Comparison of ENCODE assay signal across 10 cellular contexts in the genomic region with DNA sequence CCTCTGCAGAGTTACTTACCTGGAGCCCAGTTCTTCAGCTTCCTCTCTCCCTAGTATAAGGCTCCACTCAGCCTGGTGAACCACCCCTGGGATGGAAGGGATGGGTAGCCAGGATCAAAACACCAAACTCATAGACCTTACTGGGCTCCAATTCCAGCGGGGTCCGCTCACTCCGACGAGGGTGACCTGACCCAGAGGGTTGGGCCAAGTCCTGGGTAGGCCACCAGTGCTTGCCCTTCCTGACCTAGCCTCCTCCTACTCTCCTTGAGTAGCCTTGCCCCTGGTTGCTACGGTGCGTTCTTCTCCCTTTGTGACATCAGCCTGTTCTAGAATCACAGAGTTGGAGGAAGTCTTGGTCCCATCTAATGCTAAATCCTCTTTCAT. TPM values are rescaled to one million over a fixed set of nuclear protein-coding genes. Genes with fewer than 3 reads are reported as not detected.
A peak's percentile ranks its signal among the peaks of the same experiment; 100 is the strongest.
DNase-seq lines count a peak whose midpoint lies in the region; ATAC-seq, FAIRE-seq and TF ChIP-seq lines count a peak whose summit lies in the region.
"Had no signal": no experiment of that assay in that cellular context is flagged by ENCODE, and none has a peak within 500 bp of the region (broad histone marks: within the 10 kb centered on the region; RNA-seq: fewer than 3 reads in every experiment).

No MANE protein-coding gene starts in this region.

- H3K36me3 Mint-ChIP-seq in GM23338 (ENCODE audit: low read depth) = no peaks in the 10 kb centered on the region

- H3K27ac ChIP-seq in GM23338 (ENCODE audit: low read depth) (no peak overlapping the region), RWPE2 (ENCODE audit: poor library complexity, severe bottlenecking) (no peak overlapping the region), gastroesophageal sphincter (peak overlapping the region in 1 of 4 donors; percentile 54), skin epidermis (peak overlapping the region in 11 of 21 experiments; percentile 22 to 91 (median 77)), small intestine (ENCODE audit: low read depth in 1 of 2, low read length in 1 of 2) (peak overlapping the region in 1 of 2 donors; percentile 80)
- H3K27ac ChIP-seq: uterus had no signal

- DNase-seq in GM23338 (ENCODE audit: low spot score) (no peak), RWPE2 (ENCODE audit: low spot score) (no peak), mucosa of gallbladder (ENCODE audit: low spot score) (no peak), small intestine (no peak), SHP77 (lab: John Stamatoyannopoulos, UW) (no peak)
- DNase-seq in stimulated activated CD4-positive, alpha-beta T cell treated with anti-CD3 and anti-CD28 coated beads, Interleukin-4, amount 100 ng/mL, for 24 hours = no peak
- DNase-seq: NCI-H1436 had no signal

- H3K9me2 ChIP-seq in GM23338 (ENCODE audit: insufficient read depth) = no peaks in the 10 kb centered on the region

- H3K9me3 ChIP-seq in RWPE2 (ENCODE audit: severe bottlenecking) = no peaks in the 10 kb centered on the region
- H3K9me3 ChIP-seq in gastroesophageal sphincter = no peaks in the 10 kb centered on the region
- no peaks in the 10 kb centered on the region for H3K9me3 ChIP-seq in small intestine (ENCODE audit: control insufficient read depth, low read depth)
- H3K9me3 ChIP-seq: uterus had no signal

- peak overlapping the region; percentile 75 for H3K4me3 Mint-ChIP-seq in GM23338

- H3K79me2 ChIP-seq in GM23338 (replicated peaks; ENCODE audit: insufficient read depth) = no peaks in the 10 kb centered on the region

- H3K36me3 ChIP-seq in GM23338 (ENCODE audit: insufficient read depth) (no peaks in the 10 kb centered on the region), RWPE2 (ENCODE audit: low read depth) (no peaks in the 10 kb centered on the region), gastroesophageal sphincter (no peaks in the 10 kb centered on the region), small intestine (ENCODE audit: control insufficient read depth in 2 of 2, insufficient read depth in 2 of 2, low read length in 2 of 2) (no peaks in the 10 kb centered on the region)
- H3K36me3 ChIP-seq: uterus had no signal

- H3K27ac Mint-ChIP-seq in GM23338 = no peak overlapping the region

- no peaks in the 10 kb centered on the region for H4K20me1 ChIP-seq in GM23338 (replicated peaks; ENCODE audit: insufficient read depth)

- TF ChIP-seq CTCF in GM23338 (conservative IDR thresholded peaks at IDR 0.05; ENCODE audit: low read depth in 2 of 2) (no peak), RWPE2 (IDR thresholded peaks at IDR 0.05; ENCODE audit: poor library complexity, severe bottlenecking) (no peak), gastroesophageal sphincter (IDR thresholded peaks at IDR 0.05) (no peak)

- H3K27me3 ChIP-seq in GM23338 (ENCODE audit: insufficient read depth) (peaks cover 18% of the 10 kb centered on the region), RWPE2 (ENCODE audit: insufficient read depth, poor library complexity, severe bottlenecking) (no peaks in the 10 kb centered on the region), gastroesophageal sphincter (peaks cover 11% of the 10 kb centered on the region), small intestine (ENCODE audit: control insufficient read depth in 2 of 2, insufficient read depth in 2 of 2, low read length in 2 of 2) (no peaks in the 10 kb centered on the region)
- H3K27me3 ChIP-seq: uterus had no signal

- H3K27me3 Mint-ChIP-seq in GM23338 (ENCODE audit: insufficient read depth, low read depth, poor library complexity) = peaks cover 4% of the 10 kb centered on the region

- H3K4me1 Mint-ChIP-seq in GM23338 = peaks cover 8% of the 10 kb centered on the region

- H3K9me3 Mint-ChIP-seq in GM23338 = no peaks in the 10 kb centered on the region

- FAIRE-seq in small intestine (lab: Jason Lieb, UNC) = no peak

- H3K4me3 ChIP-seq in GM23338 = peak overlapping the region; percentile 79
- peak overlapping the region; percentile 33 for H3K4me3 ChIP-seq in RWPE2 (ENCODE audit: severe bottlenecking)
- no peak overlapping the region for H3K4me3 ChIP-seq in gastroesophageal sphincter
- peak overlapping the region in 6 of 7 experiments; percentile 33 to 56 (median 48) for H3K4me3 ChIP-seq in skin epidermis
- peak overlapping the region in 1 of 2 donors; percentile 53 for H3K4me3 ChIP-seq in small intestine (ENCODE audit: low read depth in 1 of 2, low read length in 2 of 2)

- 100% methylated on average over 2 of the region's 6 CpGs; no CpG with 5 or more reads in 1 of the 2 donors for whole genome bisulfite sequencing in gastroesophageal sphincter (ENCODE audit: low coverage in 1 of 2), 2 donors
- 89 to 93% (median 92%) methylated on average over 6 of the region's 6 CpGs for WGBS in small intestine, 3 donors

- no peaks in the 10 kb centered on the region for H3K4me1 ChIP-seq in GM23338 (ENCODE audit: insufficient read depth)
- H3K4me1 ChIP-seq in RWPE2 (ENCODE audit: insufficient read depth, poor library complexity, severe bottlenecking) = no peaks in the 10 kb centered on the region
- peaks cover 0 to 12% (median 4%) of the 10 kb centered on the region in 3 donors for H3K4me1 ChIP-seq in gastroesophageal sphincter
- peaks cover 0 to 3% of the 10 kb centered on the region in 2 donors for H3K4me1 ChIP-seq in small intestine (ENCODE audit: control insufficient read depth in 2 of 2, insufficient read depth in 1 of 2, low read depth in 1 of 2, low read length in 1 of 2)
- H3K4me1 ChIP-seq: uterus had no signal

- no peak for TF ChIP-seq EP300 in gastroesophageal sphincter (IDR thresholded peaks at IDR 0.05)

- H3F3A ChIP-seq in GM23338 (replicated peaks; ENCODE audit: low read depth) = no peaks in the 10 kb centered on the region

- peak overlapping the region; percentile 94 for H3K4me2 ChIP-seq in GM23338

- ATAC-seq in GM23338 (peak; percentile 49), RWPE2 (ENCODE audit: low read depth) (no peak), gastroesophageal sphincter (peak; percentile 37)

- TF ChIP-seq POLR2A in gastroesophageal sphincter (IDR thresholded peaks at IDR 0.05) = no peak

- peak overlapping the region; percentile 97 for H2AFZ ChIP-seq in GM23338

TF ChIP-seq in GM23338, 12 proteins besides CTCF, POLR2A, EP300 and RAD21:
- TF ChIP-seq ZNF462 (CRISPR knock-in tag; IDR thresholded peaks at IDR 0.05) (peak; percentile 35), ZNF331 (CRISPR knock-in tag; IDR thresholded peaks at IDR 0.05; ENCODE audit: low read depth) (no peak)

RNA-seq across cellular contexts. Expression of gene STAT4, which starts 0.5 kb away (rescaled TPM):
- total RNA-seq in GM23338 (2014; rRNA removed; shearing (Covaris generic)) = 0.16 and 0.52 TPM in 2 replicates
- polyA plus RNA-seq in GM23338 (2016; fragmentation: Nextera tagmentation; extraction: Ambion mirVana) = 0.30 and 0.86 TPM in 2 replicates
- total RNA-seq in gastroesophageal sphincter = 1 to 10 TPM in 2 of 4 donors, under 1 TPM in 2; 0.39 to 4.8 (median 1.9) TPM
- 4.8 TPM for total RNA-seq in mucosa of gallbladder
- polyA plus RNA-seq in small intestine = 1 to 10 TPM; 1.0 to 2.2 (median 1.1) TPM

Comparison
In these comparisons a context has a peak if more than half of its experiments do, and no peak if none do; other contexts are left out.
1. H3K27ac ChIP-seq: peak in skin epidermis (11 of 21); none in GM23338 (single experiment) and RWPE2 (single experiment).
2. H3K4me3 ChIP-seq: peak in GM23338 (single experiment), RWPE2 (single experiment) and skin epidermis (6 of 7); none in gastroesophageal sphincter (0 of 2).